Comparison of ENCODE assay signal across 1 cellular context in the genomic region with DNA sequence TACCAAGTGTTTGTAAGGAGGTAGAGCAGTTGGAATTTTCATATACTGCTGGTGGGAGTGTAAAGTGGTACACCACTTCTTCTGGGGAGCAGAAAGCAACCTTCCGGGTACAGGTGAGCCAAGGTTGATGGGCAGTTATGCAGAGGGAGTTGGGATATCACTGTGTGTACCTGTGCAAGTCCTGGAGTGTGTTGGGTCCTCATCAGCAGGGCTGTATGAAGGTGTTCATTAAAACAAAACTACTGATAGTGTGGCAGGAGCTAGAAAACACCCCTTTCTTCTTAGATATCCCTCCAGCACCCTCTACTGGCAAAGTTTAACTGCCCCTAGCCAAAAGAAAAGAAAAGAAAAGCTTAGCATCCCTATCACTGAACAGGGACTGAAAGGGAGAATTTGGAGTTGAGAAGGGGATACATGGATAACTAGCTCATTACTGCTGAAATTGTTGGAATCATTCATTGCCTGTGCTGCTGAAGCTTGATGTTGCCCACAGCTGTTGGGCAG.
A peak's percentile ranks its signal among the peaks of the same experiment; 100 is the strongest.
TF ChIP-seq lines count a peak whose summit lies in the region.

No MANE protein-coding gene starts in this region.

TF ChIP-seq in HepG2, 621 proteins besides CTCF, POLR2A, EP300 and RAD21:
- TF ChIP-seq CREM (IDR thresholded peaks at IDR 0.05) (no peak), CREM (CRISPR knock-in tag; IDR thresholded peaks at IDR 0.05) (no peak), STAG1 (CRISPR knock-in tag; IDR thresholded peaks at IDR 0.05) (peak; percentile 24; the same call in 1 of the 2 replicates)
